8 cellular contexts compared by ENCODE assay signal in the genomic region with DNA sequence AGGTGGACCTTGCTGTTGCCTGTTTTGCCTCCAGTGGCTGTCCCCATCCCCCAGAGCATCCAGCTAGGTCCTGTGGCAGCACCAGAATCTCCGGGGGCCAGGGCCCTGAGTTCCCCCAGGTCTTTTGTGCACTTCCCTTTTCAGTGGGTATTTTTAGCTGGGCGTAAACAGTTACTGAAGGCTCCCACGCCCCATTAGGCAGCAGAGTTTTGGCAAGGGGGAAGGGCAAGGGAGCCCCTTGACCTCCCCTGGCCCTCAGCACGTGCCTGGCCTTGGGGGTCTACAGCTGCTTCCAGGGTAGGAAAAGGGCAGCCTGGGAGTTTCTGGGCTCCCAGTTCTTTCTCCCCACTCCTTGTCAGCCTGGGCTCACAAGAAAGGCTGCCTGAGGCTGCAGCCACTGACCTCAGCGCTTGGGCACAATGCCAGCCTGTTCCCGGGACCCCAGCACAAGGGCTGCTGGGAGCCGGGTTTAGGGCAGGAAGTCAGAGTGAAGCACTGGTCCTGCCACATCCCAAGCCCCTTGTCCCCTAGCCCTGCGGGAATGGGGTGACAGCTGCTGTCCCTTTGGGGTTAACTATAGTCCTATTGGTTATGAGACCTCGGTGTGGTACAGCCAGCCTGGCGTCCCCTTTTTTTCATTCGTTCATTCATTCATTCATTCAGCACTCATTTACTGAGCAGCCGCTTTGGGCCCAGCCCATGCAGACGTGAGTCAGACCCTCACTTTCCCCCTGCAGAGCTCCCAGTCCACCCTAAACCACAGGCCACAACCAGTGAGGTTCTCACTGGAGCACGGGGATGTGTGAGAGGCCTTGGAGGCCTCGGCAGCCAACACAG. TPM values are rescaled to one million over a fixed set of nuclear protein-coding genes. Genes with fewer than 3 reads are reported as not detected.
DNase-seq lines count a peak whose midpoint lies in the region; ATAC-seq, FAIRE-seq and TF ChIP-seq lines count a peak whose summit lies in the region.

No MANE protein-coding gene starts in this region.

- H3K9ac ChIP-seq in keratinocyte (ENCODE audit: control insufficient read depth, extremely low read depth, insufficient read depth, low read length) = no peak overlapping the region

- peak overlapping the region; percentile 82 to 98 for H3K4me3 Mint-ChIP-seq in stimulated activated naive CD8-positive, alpha-beta T cell treated with anti-CD3 and anti-CD28 coated beads, Interleukin-15, amount 100 ng/mL, for 72 hours

- peak overlapping the region; percentile 22 to 94 for H3K27ac Mint-ChIP-seq in stimulated activated naive CD8-positive, alpha-beta T cell treated with anti-CD3 and anti-CD28 coated beads, Interleukin-15, amount 100 ng/mL, for 72 hours

- no peak overlapping the region for H3K4me2 ChIP-seq in keratinocyte (ENCODE audit: control insufficient read depth, extremely low read depth, insufficient read depth, low read depth, low read length)

- H3K9me1 ChIP-seq in keratinocyte (ENCODE audit: control insufficient read depth, extremely low read depth, insufficient read depth, low read length) = peaks cover 17% of the 10 kb centered on the region

- TF ChIP-seq CTCF in keratinocyte (optimal IDR thresholded peaks at IDR 0.05 in 1 of 3, IDR thresholded peaks at IDR 0.05 in 1 of 3, conservative IDR thresholded peaks at IDR 0.05 in 1 of 3; ENCODE audit: extremely low read depth in 1 of 3, insufficient read depth in 2 of 3, low read length in 3 of 3) = no peak

- peaks cover 3 to 5% of the 10 kb centered on the region in 2 experiments for H3K36me3 ChIP-seq in keratinocyte (ENCODE audit: control insufficient read depth in 2 of 2, extremely low read depth in 1 of 2, insufficient read depth in 2 of 2, low read length in 2 of 2)

- no peaks in the 10 kb centered on the region for H3K27me3 Mint-ChIP-seq in stimulated activated naive CD8-positive, alpha-beta T cell treated with anti-CD3 and anti-CD28 coated beads, Interleukin-15, amount 100 ng/mL, for 72 hours

- no peaks in the 10 kb centered on the region for H3K27me3 ChIP-seq in keratinocyte (ENCODE audit: control insufficient read depth, extremely low read depth, insufficient read depth, low read length)

- no peak for FAIRE-seq in keratinocyte (lab: Jason Lieb, UNC)

- H2AFZ ChIP-seq in keratinocyte (ENCODE audit: control insufficient read depth, low read length) = no peak overlapping the region

- H3K4me1 Mint-ChIP-seq in stimulated activated naive CD8-positive, alpha-beta T cell treated with anti-CD3 and anti-CD28 coated beads, Interleukin-15, amount 100 ng/mL, for 72 hours = peaks cover 97% of the 10 kb centered on the region

- no peak overlapping the region for H3K4me3 ChIP-seq in keratinocyte (ENCODE audit: control insufficient read depth in 2 of 3, extremely low read depth in 1 of 3, insufficient read depth in 2 of 3, low read depth in 1 of 3, low read length in 3 of 3)

- peaks cover 66% of the 10 kb centered on the region for H3K4me1 ChIP-seq in keratinocyte (ENCODE audit: control insufficient read depth, extremely low read depth, insufficient read depth, low read length)

- ATAC-seq in GM18505 (IDR thresholded peaks at IDR 0.05; ENCODE audit: unreplicated experiment) (no peak), HG03520 (IDR thresholded peaks at IDR 0.05; ENCODE audit: unreplicated experiment) (no peak), HG03457 (IDR thresholded peaks at IDR 0.05; ENCODE audit: unreplicated experiment) (no peak)
- ATAC-seq in stimulated activated naive CD8-positive, alpha-beta T cell treated with anti-CD3 and anti-CD28 coated beads, Interleukin-15, amount 100 ng/mL, for 72 hours = no peak

- peaks cover 84% of the 10 kb centered on the region for H3K79me2 ChIP-seq in keratinocyte (ENCODE audit: control insufficient read depth, insufficient read depth, low read length)

- peak; percentile 53 for TF ChIP-seq POLR2A in GM18505 (IDR thresholded peaks at IDR 0.05; ENCODE audit: borderline replicate concordance, extremely low read depth, insufficient read depth, insufficient read length)

- dilution Hi-C loops in keratinocyte (cut with MboI; ENCODE audit: extremely low pct_ligation_motif_present, low sequenced_read_pairs) = no loop called here

- H4K20me1 ChIP-seq in keratinocyte (ENCODE audit: control insufficient read depth, extremely low read depth, insufficient read depth, low read length) = peaks cover 39% of the 10 kb centered on the region

- peak overlapping the region; percentile 3 for H3K27ac ChIP-seq in keratinocyte (ENCODE audit: control insufficient read depth, insufficient read depth, low read length)

- no peaks in the 10 kb centered on the region for H3K9me3 Mint-ChIP-seq in stimulated activated naive CD8-positive, alpha-beta T cell treated with anti-CD3 and anti-CD28 coated beads, Interleukin-15, amount 100 ng/mL, for 72 hours

- no peaks in the 10 kb centered on the region for H3K9me3 ChIP-seq in keratinocyte (ENCODE audit: control insufficient read depth, low read depth, low read length)

- DNase-seq in NCI-H226 (peak; percentile 76), amygdala (lab: John Stamatoyannopoulos, UW) (peak in 50 of 56 donors; percentile 32 to 88 (median 64)), keratinocyte (ENCODE audit: low read depth, low spot score) (no peak)
- peak in 1 of 2 donors; percentile 54 for DNase-seq in stimulated activated naive CD8-positive, alpha-beta T cell treated with anti-CD3 and anti-CD28 coated beads, Interleukin-15, amount 100 ng/mL, for 72 hours
- DNase-seq in central memory CD4-positive, alpha-beta T cell = no peak

RNA-seq across cellular contexts. Expression of a gene that starts 8.4 kb away (rescaled TPM):
- 14.9 to 41.5 TPM (median 17.2 TPM) in 3 replicates for polyA plus RNA-seq in keratinocyte
- polyA plus RNA-seq in keratinocyte (2011; ENCODE audit: low read depth) = 16.8 TPM
- 19.4 and 37.7 TPM in 2 replicates for polyA plus RNA-seq in keratinocyte (2011; cell fraction: cytosol; rRNA removed)
- 40.0 and 50.1 TPM in 2 replicates for polyA plus RNA-seq in keratinocyte (2011; cell fraction: nucleus; rRNA removed)
- 38.6 and 52.8 TPM in 2 replicates for polyA plus RNA-seq in keratinocyte (2012; ENCODE audit: low replicate concordance)
- 22.1 to 111 TPM (median 39.2 TPM) in 3 replicates for polyA minus RNA-seq in keratinocyte
- polyA minus RNA-seq in keratinocyte (2011; cell fraction: cytosol; rRNA and poly(A)+ RNA removed) = 47.0 TPM
- polyA minus RNA-seq in keratinocyte (2011; cell fraction: nucleus; rRNA and poly(A)+ RNA removed) = 26.1 and 28.3 TPM in 2 replicates

RNA-seq across cellular contexts. Expression of a gene that starts 22.3 kb away (rescaled TPM):
- polyA plus RNA-seq in keratinocyte = not detected in 3 replicates
- polyA plus RNA-seq in keratinocyte (2011; ENCODE audit: low read depth) = not detected
- not detected in 2 replicates for polyA plus RNA-seq in keratinocyte (2011; cell fraction: cytosol; rRNA removed)
- polyA plus RNA-seq in keratinocyte (2011; cell fraction: nucleus; rRNA removed) = 0.05 and 0.22 TPM in 2 replicates
- polyA plus RNA-seq in keratinocyte (2012; ENCODE audit: low replicate concordance) = not detected in 2 replicates
- polyA minus RNA-seq in keratinocyte = 0.36 to 0.38 TPM in 2 of 3 replicates, not detected in the other
- not detected for polyA minus RNA-seq in keratinocyte (2011; cell fraction: cytosol; rRNA and poly(A)+ RNA removed)
- polyA minus RNA-seq in keratinocyte (2011; cell fraction: nucleus; rRNA and poly(A)+ RNA removed) = 0.21 and 0.31 TPM in 2 replicates

RNA-seq across cellular contexts. Expression of a gene that starts 36.1 kb away (rescaled TPM):
- 0.03 TPM in 1 of 3 replicates, not detected in the others for polyA plus RNA-seq in keratinocyte
- polyA plus RNA-seq in keratinocyte (2011; ENCODE audit: low read depth) = not detected
- polyA plus RNA-seq in keratinocyte (2011; cell fraction: cytosol; rRNA removed) = not detected in 2 replicates
- 0.13 and 0.27 TPM in 2 replicates for polyA plus RNA-seq in keratinocyte (2011; cell fraction: nucleus; rRNA removed)
- 0.18 TPM in 1 of 2 replicates, not detected in the other for polyA plus RNA-seq in keratinocyte (2012; ENCODE audit: low replicate concordance)
- not detected in 3 replicates for polyA minus RNA-seq in keratinocyte
- polyA minus RNA-seq in keratinocyte (2011; cell fraction: cytosol; rRNA and poly(A)+ RNA removed) = not detected
- not detected in 2 replicates for polyA minus RNA-seq in keratinocyte (2011; cell fraction: nucleus; rRNA and poly(A)+ RNA removed)

RNA-seq across cellular contexts. Expression of a gene that starts 41.7 kb away (rescaled TPM):
- 0.04 to 0.09 TPM in 2 of 3 replicates, not detected in the other for polyA plus RNA-seq in keratinocyte
- not detected for polyA plus RNA-seq in keratinocyte (2011; ENCODE audit: low read depth)
- 0.06 TPM in 1 of 2 replicates, not detected in the other for polyA plus RNA-seq in keratinocyte (2011; cell fraction: cytosol; rRNA removed)
- 0.04 and 0.09 TPM in 2 replicates for polyA plus RNA-seq in keratinocyte (2011; cell fraction: nucleus; rRNA removed)
- polyA plus RNA-seq in keratinocyte (2012; ENCODE audit: low replicate concordance) = not detected in 2 replicates
- not detected in 3 replicates for polyA minus RNA-seq in keratinocyte
- polyA minus RNA-seq in keratinocyte (2011; cell fraction: cytosol; rRNA and poly(A)+ RNA removed) = not detected
- not detected in 2 replicates for polyA minus RNA-seq in keratinocyte (2011; cell fraction: nucleus; rRNA and poly(A)+ RNA removed)

RNA-seq across cellular contexts. Expression of a gene that starts 52.7 kb away (rescaled TPM):
- polyA plus RNA-seq in keratinocyte = 12.0 to 26.4 TPM (median 16.5 TPM) in 3 replicates
- polyA plus RNA-seq in keratinocyte (2011; ENCODE audit: low read depth) = 30.4 TPM
- 12.2 and 14.8 TPM in 2 replicates for polyA plus RNA-seq in keratinocyte (2011; cell fraction: cytosol; rRNA removed)
- 84.1 and 86.4 TPM in 2 replicates for polyA plus RNA-seq in keratinocyte (2011; cell fraction: nucleus; rRNA removed)
- polyA plus RNA-seq in keratinocyte (2012; ENCODE audit: low replicate concordance) = 17.7 and 48.6 TPM in 2 replicates
- polyA minus RNA-seq in keratinocyte = 8.8 to 21.0 TPM (median 19.1 TPM) in 3 replicates
- polyA minus RNA-seq in keratinocyte (2011; cell fraction: cytosol; rRNA and poly(A)+ RNA removed) = 10.6 TPM
- polyA minus RNA-seq in keratinocyte (2011; cell fraction: nucleus; rRNA and poly(A)+ RNA removed) = 10.8 and 11.5 TPM in 2 replicates

Comparison
In these comparisons a context has a peak if more than half of its experiments do, and no peak if none do; other contexts are left out.
1. DNase-seq: peak in NCI-H226 (single experiment) and amygdala (50 of 56); none in keratinocyte (single experiment) and central memory CD4-positive, alpha-beta T cell (single experiment).